1 cellular context compared by ENCODE assay signal in the genomic region with DNA sequence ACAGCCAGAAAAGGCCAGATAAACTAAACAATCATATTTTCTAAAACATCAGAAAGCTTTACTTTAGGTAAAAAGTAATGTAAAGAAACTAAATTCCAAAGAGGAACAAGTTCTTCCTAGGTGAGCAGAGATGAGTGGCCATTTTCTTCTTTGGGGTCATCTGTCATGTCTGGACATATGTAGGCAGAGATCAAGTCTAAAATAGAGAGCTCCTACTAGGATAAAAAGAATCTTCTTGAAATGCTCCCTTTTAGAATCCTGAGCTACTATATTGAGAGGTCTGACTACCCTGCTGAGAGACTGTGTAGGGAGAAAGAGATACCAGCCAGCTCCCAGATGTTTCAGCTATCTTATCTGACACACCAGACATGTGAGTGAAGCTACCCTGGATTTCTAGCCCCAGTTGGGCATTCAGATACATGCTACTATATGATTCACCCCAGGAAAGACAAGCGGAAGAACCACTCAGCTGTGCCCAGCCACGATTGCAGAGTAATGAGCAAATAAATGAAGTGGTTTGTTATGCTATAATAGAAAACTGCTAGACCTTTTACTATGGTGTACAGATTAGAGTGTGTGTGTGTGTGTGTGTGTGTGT.
TF ChIP-seq lines count a peak whose summit lies in the region.

No MANE protein-coding gene starts in this region.

TF ChIP-seq in K562, 482 proteins besides CTCF, POLR2A, EP300 and RAD21 (continued from another document and continues in another):
- TF ChIP-seq ZNF224 (CRISPR knock-in tag; IDR thresholded peaks at IDR 0.05) (no peak), GTF2E2 (tag; IDR thresholded peaks at IDR 0.05) (no peak), KLF13 (tag; IDR thresholded peaks at IDR 0.05; ENCODE audit: borderline replicate concordance, low read depth) (no peak), ZNF12 (CRISPR knock-in tag; IDR thresholded peaks at IDR 0.05) (no peak), PURB (CRISPR knock-in tag; IDR thresholded peaks at IDR 0.05; ENCODE audit: low read depth) (no peak), JUND (IDR thresholded peaks at IDR 0.05; ENCODE audit: borderline replicate concordance, low read depth, low read length) (peak; percentile 91), JUND (tag; IDR thresholded peaks at IDR 0.05; ENCODE audit: borderline replicate concordance, low read depth, low read length) (peak; percentile 81; the same call in 2 of the 3 replicates), ARID1B (IDR thresholded peaks at IDR 0.05) (peak; percentile 99), WHSC1 (IDR thresholded peaks at IDR 0.05; ENCODE audit: low read length) (no peak), MXI1 (IDR thresholded peaks at IDR 0.05; ENCODE audit: low read depth, low read length) (no peak; the same call in 1 of the 2 replicates), RBM22 (IDR thresholded peaks at IDR 0.05; ENCODE audit: low read depth, low read length, poor library complexity, severe bottlenecking) (no peak), CBX5 (IDR thresholded peaks at IDR 0.05; ENCODE audit: borderline replicate concordance, low read depth) (no peak), SMAD3 (CRISPR knock-in tag; conservative IDR thresholded peaks at IDR 0.05) (peak; percentile 89), STAG1 (CRISPR knock-in tag; IDR thresholded peaks at IDR 0.05; ENCODE audit: borderline replicate concordance) (no peak), CXXC5 (CRISPR knock-in tag; IDR thresholded peaks at IDR 0.05) (peak; percentile 68), SP1 (CRISPR knock-in tag; IDR thresholded peaks at IDR 0.05) (no peak), POLR2AphosphoS2 (IDR thresholded peaks at IDR 0.05; ENCODE audit: low read length) (no peak), SREBF2 (CRISPR knock-in tag; IDR thresholded peaks at IDR 0.05) (no peak), MYNN (IDR thresholded peaks at IDR 0.05) (peak; percentile 89), MYNN (CRISPR knock-in tag; IDR thresholded peaks at IDR 0.05) (no peak), MEF2D (tag; conservative IDR thresholded peaks at IDR 0.05; ENCODE audit: low read depth) (peak; percentile 82), ZZZ3 (IDR thresholded peaks at IDR 0.05) (no peak), PML (IDR thresholded peaks at IDR 0.05; ENCODE audit: low read length) (peak; percentile 99), SMAD1 (IDR thresholded peaks at IDR 0.05; ENCODE audit: low read depth, low read length, partially characterized antibody) (peak; percentile 56), CTBP1 (IDR thresholded peaks at IDR 0.05; ENCODE audit: borderline replicate concordance) (peak; percentile 53; the same call in 1 of the 2 replicates), KDM1A (IDR thresholded peaks at IDR 0.05) (peak; percentile 98), HEY1 (CRISPR knock-in tag; IDR thresholded peaks at IDR 0.05; ENCODE audit: borderline replicate concordance) (0 out of 2 replicates have a peak, but pooled peaks have one; percentile 62), PHF8 (IDR thresholded peaks at IDR 0.05; ENCODE audit: borderline replicate concordance, low read length) (no peak), CCNT2 (IDR thresholded peaks at IDR 0.05; ENCODE audit: borderline replicate concordance, extremely low read depth, insufficient read length, low read depth, low read length) (peak; percentile 95), SRSF9 (IDR thresholded peaks at IDR 0.05; ENCODE audit: borderline replicate concordance, low read depth, low read length) (no peak), PHB2 (IDR thresholded peaks at IDR 0.05; ENCODE audit: low read depth) (peak; percentile 94), HNRNPK (IDR thresholded peaks at IDR 0.05; ENCODE audit: low read depth, low read length, poor library complexity, severe bottlenecking) (no peak), ELF4 (CRISPR knock-in tag; IDR thresholded peaks at IDR 0.05) (peak; percentile 88; the same call in 1 of the 2 replicates), ZNF57 (CRISPR knock-in tag; IDR thresholded peaks at IDR 0.05) (no peak), FOXK2 (conservative IDR thresholded peaks at IDR 0.05 in 1 of 2, IDR thresholded peaks at IDR 0.05 in 1 of 2; ENCODE audit: low read depth in 2 of 2) (peak in 1 of 2 experiments; percentile 41; a peak in 2 of 4 replicates), RBM25 (IDR thresholded peaks at IDR 0.05; ENCODE audit: low read depth, low read length, severe bottlenecking) (no peak), NCOR1 (IDR thresholded peaks at IDR 0.05) (peak; percentile 98), KLF16 (IDR thresholded peaks at IDR 0.05) (peak; percentile 98), RCOR1 (IDR thresholded peaks at IDR 0.05; ENCODE audit: borderline replicate concordance in 1 of 2, low read depth in 2 of 2, low read length in 2 of 2) (peak; percentile 93 to 95)
- TF ChIP-seq, protein P1, sequence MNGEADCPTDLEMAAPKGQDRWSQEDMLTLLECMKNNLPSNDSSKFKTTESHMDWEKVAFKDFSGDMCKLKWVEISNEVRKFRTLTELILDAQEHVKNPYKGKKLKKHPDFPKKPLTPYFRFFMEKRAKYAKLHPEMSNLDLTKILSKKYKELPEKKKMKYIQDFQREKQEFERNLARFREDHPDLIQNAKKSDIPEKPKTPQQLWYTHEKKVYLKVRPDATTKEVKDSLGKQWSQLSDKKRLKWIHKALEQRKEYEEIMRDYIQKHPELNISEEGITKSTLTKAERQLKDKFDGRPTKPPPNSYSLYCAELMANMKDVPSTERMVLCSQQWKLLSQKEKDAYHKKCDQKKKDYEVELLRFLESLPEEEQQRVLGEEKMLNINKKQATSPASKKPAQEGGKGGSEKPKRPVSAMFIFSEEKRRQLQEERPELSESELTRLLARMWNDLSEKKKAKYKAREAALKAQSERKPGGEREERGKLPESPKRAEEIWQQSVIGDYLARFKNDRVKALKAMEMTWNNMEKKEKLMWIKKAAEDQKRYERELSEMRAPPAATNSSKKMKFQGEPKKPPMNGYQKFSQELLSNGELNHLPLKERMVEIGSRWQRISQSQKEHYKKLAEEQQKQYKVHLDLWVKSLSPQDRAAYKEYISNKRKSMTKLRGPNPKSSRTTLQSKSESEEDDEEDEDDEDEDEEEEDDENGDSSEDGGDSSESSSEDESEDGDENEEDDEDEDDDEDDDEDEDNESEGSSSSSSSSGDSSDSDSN (IDR thresholded peaks at IDR 0.05; ENCODE audit: borderline replicate concordance in 1 of 2, low read depth in 2 of 2, low read length in 2 of 2), result no peak
- TF ChIP-seq, protein P2, sequence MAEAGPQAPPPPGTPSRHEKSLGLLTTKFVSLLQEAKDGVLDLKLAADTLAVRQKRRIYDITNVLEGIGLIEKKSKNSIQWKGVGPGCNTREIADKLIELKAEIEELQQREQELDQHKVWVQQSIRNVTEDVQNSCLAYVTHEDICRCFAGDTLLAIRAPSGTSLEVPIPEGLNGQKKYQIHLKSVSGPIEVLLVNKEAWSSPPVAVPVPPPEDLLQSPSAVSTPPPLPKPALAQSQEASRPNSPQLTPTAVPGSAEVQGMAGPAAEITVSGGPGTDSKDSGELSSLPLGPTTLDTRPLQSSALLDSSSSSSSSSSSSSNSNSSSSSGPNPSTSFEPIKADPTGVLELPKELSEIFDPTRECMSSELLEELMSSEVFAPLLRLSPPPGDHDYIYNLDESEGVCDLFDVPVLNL (CRISPR knock-in tag; IDR thresholded peaks at IDR 0.05; ENCODE audit: low read depth), result no peak
- TF ChIP-seq, protein P3, sequence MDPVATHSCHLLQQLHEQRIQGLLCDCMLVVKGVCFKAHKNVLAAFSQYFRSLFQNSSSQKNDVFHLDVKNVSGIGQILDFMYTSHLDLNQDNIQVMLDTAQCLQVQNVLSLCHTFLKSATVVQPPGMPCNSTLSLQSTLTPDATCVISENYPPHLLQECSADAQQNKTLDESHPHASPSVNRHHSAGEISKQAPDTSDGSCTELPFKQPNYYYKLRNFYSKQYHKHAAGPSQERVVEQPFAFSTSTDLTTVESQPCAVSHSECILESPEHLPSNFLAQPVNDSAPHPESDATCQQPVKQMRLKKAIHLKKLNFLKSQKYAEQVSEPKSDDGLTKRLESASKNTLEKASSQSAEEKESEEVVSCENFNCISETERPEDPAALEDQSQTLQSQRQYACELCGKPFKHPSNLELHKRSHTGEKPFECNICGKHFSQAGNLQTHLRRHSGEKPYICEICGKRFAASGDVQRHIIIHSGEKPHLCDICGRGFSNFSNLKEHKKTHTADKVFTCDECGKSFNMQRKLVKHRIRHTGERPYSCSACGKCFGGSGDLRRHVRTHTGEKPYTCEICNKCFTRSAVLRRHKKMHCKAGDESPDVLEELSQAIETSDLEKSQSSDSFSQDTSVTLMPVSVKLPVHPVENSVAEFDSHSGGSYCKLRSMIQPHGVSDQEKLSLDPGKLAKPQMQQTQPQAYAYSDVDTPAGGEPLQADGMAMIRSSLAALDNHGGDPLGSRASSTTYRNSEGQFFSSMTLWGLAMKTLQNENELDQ (CRISPR knock-in tag; IDR thresholded peaks at IDR 0.05; ENCODE audit: borderline replicate concordance), result no peak
- TF ChIP-seq, protein P4, sequence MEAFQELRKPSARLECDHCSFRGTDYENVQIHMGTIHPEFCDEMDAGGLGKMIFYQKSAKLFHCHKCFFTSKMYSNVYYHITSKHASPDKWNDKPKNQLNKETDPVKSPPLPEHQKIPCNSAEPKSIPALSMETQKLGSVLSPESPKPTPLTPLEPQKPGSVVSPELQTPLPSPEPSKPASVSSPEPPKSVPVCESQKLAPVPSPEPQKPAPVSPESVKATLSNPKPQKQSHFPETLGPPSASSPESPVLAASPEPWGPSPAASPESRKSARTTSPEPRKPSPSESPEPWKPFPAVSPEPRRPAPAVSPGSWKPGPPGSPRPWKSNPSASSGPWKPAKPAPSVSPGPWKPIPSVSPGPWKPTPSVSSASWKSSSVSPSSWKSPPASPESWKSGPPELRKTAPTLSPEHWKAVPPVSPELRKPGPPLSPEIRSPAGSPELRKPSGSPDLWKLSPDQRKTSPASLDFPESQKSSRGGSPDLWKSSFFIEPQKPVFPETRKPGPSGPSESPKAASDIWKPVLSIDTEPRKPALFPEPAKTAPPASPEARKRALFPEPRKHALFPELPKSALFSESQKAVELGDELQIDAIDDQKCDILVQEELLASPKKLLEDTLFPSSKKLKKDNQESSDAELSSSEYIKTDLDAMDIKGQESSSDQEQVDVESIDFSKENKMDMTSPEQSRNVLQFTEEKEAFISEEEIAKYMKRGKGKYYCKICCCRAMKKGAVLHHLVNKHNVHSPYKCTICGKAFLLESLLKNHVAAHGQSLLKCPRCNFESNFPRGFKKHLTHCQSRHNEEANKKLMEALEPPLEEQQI (IDR thresholded peaks at IDR 0.05), result peak; percentile 97
- TF ChIP-seq, protein P5, sequence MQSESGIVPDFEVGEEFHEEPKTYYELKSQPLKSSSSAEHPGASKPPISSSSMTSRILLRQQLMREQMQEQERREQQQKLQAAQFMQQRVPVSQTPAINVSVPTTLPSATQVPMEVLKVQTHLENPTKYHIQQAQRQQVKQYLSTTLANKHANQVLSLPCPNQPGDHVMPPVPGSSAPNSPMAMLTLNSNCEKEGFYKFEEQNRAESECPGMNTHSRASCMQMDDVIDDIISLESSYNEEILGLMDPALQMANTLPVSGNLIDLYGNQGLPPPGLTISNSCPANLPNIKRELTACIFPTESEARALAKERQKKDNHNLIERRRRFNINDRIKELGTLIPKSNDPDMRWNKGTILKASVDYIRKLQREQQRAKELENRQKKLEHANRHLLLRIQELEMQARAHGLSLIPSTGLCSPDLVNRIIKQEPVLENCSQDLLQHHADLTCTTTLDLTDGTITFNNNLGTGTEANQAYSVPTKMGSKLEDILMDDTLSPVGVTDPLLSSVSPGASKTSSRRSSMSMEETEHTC (IDR thresholded peaks at IDR 0.05), result peak; percentile 58; the same call in 1 of the 2 replicates
- TF ChIP-seq, protein P6, sequence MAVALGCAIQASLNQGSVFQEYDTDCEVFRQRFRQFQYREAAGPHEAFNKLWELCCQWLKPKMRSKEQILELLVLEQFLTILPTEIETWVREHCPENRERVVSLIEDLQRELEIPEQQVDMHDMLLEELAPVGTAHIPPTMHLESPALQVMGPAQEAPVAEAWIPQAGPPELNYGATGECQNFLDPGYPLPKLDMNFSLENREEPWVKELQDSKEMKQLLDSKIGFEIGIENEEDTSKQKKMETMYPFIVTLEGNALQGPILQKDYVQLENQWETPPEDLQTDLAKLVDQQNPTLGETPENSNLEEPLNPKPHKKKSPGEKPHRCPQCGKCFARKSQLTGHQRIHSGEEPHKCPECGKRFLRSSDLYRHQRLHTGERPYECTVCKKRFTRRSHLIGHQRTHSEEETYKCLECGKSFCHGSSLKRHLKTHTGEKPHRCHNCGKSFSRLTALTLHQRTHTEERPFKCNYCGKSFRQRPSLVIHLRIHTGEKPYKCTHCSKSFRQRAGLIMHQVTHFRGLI (CRISPR knock-in tag; IDR thresholded peaks at IDR 0.05), result peak; percentile 45; the same call in 1 of the 2 replicates
- TF ChIP-seq, protein P7, sequence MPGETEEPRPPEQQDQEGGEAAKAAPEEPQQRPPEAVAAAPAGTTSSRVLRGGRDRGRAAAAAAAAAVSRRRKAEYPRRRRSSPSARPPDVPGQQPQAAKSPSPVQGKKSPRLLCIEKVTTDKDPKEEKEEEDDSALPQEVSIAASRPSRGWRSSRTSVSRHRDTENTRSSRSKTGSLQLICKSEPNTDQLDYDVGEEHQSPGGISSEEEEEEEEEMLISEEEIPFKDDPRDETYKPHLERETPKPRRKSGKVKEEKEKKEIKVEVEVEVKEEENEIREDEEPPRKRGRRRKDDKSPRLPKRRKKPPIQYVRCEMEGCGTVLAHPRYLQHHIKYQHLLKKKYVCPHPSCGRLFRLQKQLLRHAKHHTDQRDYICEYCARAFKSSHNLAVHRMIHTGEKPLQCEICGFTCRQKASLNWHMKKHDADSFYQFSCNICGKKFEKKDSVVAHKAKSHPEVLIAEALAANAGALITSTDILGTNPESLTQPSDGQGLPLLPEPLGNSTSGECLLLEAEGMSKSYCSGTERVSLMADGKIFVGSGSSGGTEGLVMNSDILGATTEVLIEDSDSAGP (CRISPR knock-in tag; IDR thresholded peaks at IDR 0.05), result no peak
- TF ChIP-seq, protein P8, sequence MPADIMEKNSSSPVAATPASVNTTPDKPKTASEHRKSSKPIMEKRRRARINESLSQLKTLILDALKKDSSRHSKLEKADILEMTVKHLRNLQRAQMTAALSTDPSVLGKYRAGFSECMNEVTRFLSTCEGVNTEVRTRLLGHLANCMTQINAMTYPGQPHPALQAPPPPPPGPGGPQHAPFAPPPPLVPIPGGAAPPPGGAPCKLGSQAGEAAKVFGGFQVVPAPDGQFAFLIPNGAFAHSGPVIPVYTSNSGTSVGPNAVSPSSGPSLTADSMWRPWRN (IDR thresholded peaks at IDR 0.05; ENCODE audit: low read depth), result peak; percentile 54; the same call in 1 of the 2 replicates
- TF ChIP-seq, protein P9, sequence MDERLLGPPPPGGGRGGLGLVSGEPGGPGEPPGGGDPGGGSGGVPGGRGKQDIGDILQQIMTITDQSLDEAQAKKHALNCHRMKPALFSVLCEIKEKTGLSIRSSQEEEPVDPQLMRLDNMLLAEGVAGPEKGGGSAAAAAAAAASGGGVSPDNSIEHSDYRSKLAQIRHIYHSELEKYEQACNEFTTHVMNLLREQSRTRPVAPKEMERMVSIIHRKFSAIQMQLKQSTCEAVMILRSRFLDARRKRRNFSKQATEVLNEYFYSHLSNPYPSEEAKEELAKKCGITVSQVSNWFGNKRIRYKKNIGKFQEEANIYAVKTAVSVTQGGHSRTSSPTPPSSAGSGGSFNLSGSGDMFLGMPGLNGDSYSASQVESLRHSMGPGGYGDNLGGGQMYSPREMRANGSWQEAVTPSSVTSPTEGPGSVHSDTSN (CRISPR knock-in tag; IDR thresholded peaks at IDR 0.05; ENCODE audit: low read depth), result no peak
- TF ChIP-seq, protein P9 (tag; conservative IDR thresholded peaks at IDR 0.05; ENCODE audit: low read depth), result peak; percentile 74; the same call in 1 of the 2 replicates
